8 cellular contexts compared by ENCODE assay signal in genomic region chr10:98446656-98447221, GRCh38. TPM values are rescaled to one million over a fixed set of nuclear protein-coding genes. Genes with fewer than 3 reads are reported as not detected.
A peak's percentile ranks its signal among the peaks of the same experiment; 100 is the strongest.
DNase-seq lines count a peak whose midpoint lies in the region; ATAC-seq and TF ChIP-seq lines count a peak whose summit lies in the region.

TSS of gene HPS1 (minus strand) at chr10:98446935. CDS start at chr10:98443240, 3,695 bp downstream.

- ATAC-seq in GM21528 (IDR thresholded peaks at IDR 0.05; ENCODE audit: low FRiP score, unreplicated experiment) (peak; percentile 91), IMR-90 (ENCODE audit: low read depth) (peak; percentile 95)

- H3K4ac ChIP-seq in IMR-90 (ENCODE audit: low read depth, low read length): peak within 1 kb of the TSS; percentile 83

- POLR2A ChIA-PET in IMR-90 (lab: Charles Lee; ENCODE audit: unreplicated experiment): no interaction called here

- H3K56ac ChIP-seq in IMR-90 (ENCODE audit: extremely low read depth, insufficient read depth, low read length): peak within 1 kb of the TSS; percentile 76

- H2BK5ac ChIP-seq in IMR-90 (ENCODE audit: low read depth, low read length, poor library complexity, severe bottlenecking): peak within 1 kb of the TSS; percentile 64

- H3K9me3 ChIP-seq in IMR-90 (ENCODE audit: control insufficient read depth, insufficient read depth, low read length): no peaks in the 10 kb centered on the region
- no peaks in the 10 kb centered on the region for H3K9me3 ChIP-seq in adrenal gland (replicated peaks in 1 of 3)
- no peaks in the 10 kb centered on the region for H3K9me3 ChIP-seq in left ventricle myocardium inferior (replicated peaks)

- H2AK9ac ChIP-seq in IMR-90 (replicated peaks; ENCODE audit: low read depth, low read length, poor library complexity): peak within 1 kb of the TSS; percentile 96

- DNase-seq in Daoy (ENCODE audit: low read depth) (peak; percentile 78), IMR-90 (peak; percentile 58), T follicular helper cell (ENCODE audit: low read depth) (peak; percentile 59), adrenal gland (peak; percentile 73 to 85 (median 82)), left ventricle myocardium inferior (peak; percentile 85), pulmonary artery endothelial cell (ENCODE audit: low read depth, low spot score) (no peak)

- peak within 1 kb of the TSS; percentile 92 for H3K9ac ChIP-seq in IMR-90 (ENCODE audit: low read depth, low read length)

- TF ChIP-seq RAD21 in IMR-90 (IDR thresholded peaks at IDR 0.05; ENCODE audit: low read length): no peak

- peak within 1 kb of the TSS; percentile 73 for H3K4me3 ChIP-seq in IMR-90 (ENCODE audit: insufficient read depth, low read depth, low read length)
- H3K4me3 ChIP-seq in adrenal gland: peak within 1 kb of the TSS; percentile 54 to 89 (median 80)
- H3K4me3 ChIP-seq in left ventricle myocardium inferior: peak within 1 kb of the TSS; percentile 81
- H3K4me3 ChIP-seq in urinary bladder (ENCODE audit: low read depth, low read length): peak within 1 kb of the TSS; percentile 80

- peak within 1 kb of the TSS; percentile 98 for H4K5ac ChIP-seq in IMR-90 (ENCODE audit: low read depth, low read length)

- peak within 1 kb of the TSS; percentile 96 for H4K91ac ChIP-seq in IMR-90 (ENCODE audit: insufficient read depth, low read depth, low read length)

- H3K9me1 ChIP-seq in IMR-90 (ENCODE audit: insufficient read depth, low read length): peaks cover 15% of the 10 kb centered on the region

- peaks cover 26 to 35% of the 10 kb centered on the region in 2 experiments for H3K79me1 ChIP-seq in IMR-90 (ENCODE audit: low read depth in 1 of 2, low read length in 2 of 2)

- intact Hi-C loops in IMR-90 (cut with micrococcal nuclease) (no loop called here), adrenal gland (cut with DNase I) (no loop called here), left ventricle myocardium inferior (cut with micrococcal nuclease) (no loop called here)

- in situ Hi-C loops in IMR-90 (cut with MboI; ENCODE audit: low sequenced_read_pairs): no loop called here

- peaks cover 21% of the 10 kb centered on the region for H3K36me3 ChIP-seq in IMR-90 (ENCODE audit: control insufficient read depth, insufficient read depth, low read length)
- H3K36me3 ChIP-seq in adrenal gland (replicated peaks in 1 of 2): peaks cover 0 to 30% of the 10 kb centered on the region in 2 donors
- H3K36me3 ChIP-seq in left ventricle myocardium inferior: peaks cover 23% of the 10 kb centered on the region
- H3K36me3 ChIP-seq in urinary bladder (ENCODE audit: insufficient read depth): peaks cover 2% of the 10 kb centered on the region

- peak within 1 kb of the TSS; percentile 99 to 100 for H4K8ac ChIP-seq in IMR-90 (ENCODE audit: low read depth in 2 of 2, low read length in 2 of 2)

- peak within 1 kb of the TSS; percentile 92 for H3K14ac ChIP-seq in IMR-90 (replicated peaks; ENCODE audit: low read depth, low read length)

- peak within 1 kb of the TSS; percentile 74 for H3K23ac ChIP-seq in IMR-90 (ENCODE audit: low read depth, low read length)

- H2BK15ac ChIP-seq in IMR-90 (ENCODE audit: low read depth, low read length): peak within 1 kb of the TSS; percentile 90; the same call in 1 of the 3 replicates

- CTCF ChIA-PET in IMR-90 (lab: Yijun Ruan, JAX): no interaction called here

- H3K4me2 ChIP-seq in IMR-90 (ENCODE audit: low read depth, low read length): peak within 1 kb of the TSS; percentile 79

- no peaks in the 10 kb centered on the region for H3K27me3 ChIP-seq in IMR-90 (ENCODE audit: control insufficient read depth, insufficient read depth, low read length)
- H3K27me3 ChIP-seq in adrenal gland: no peaks in the 10 kb centered on the region
- no peaks in the 10 kb centered on the region for H3K27me3 ChIP-seq in left ventricle myocardium inferior (ENCODE audit: low read depth)

- dilution Hi-C loops in IMR-90 (cut with HindIII; ENCODE audit: low sequenced_read_pairs, unreplicated experiment): no loop called here

- peak within 1 kb of the TSS; percentile 59 for H2AK5ac ChIP-seq in IMR-90 (ENCODE audit: low read depth, low read length)

- 0% methylated on average over 32 of the region's 47 CpGs; no CpG with 5 or more reads in 1 of the 2 experiments for whole genome bisulfite sequencing in IMR-90 (ENCODE audit: extremely low coverage in 2 of 2, insufficient read length in 1 of 2), 2 experiments
- WGBS in adrenal gland, 4 donors: 2 to 4% (median 2%) methylated on average over 21 to 47 of the region's 47 CpGs; no CpG with 5 or more reads in 1 of the 4 donors
- 2% methylated on average over 47 of the region's 47 CpGs for WGBS in urinary bladder

- H2BK120ac ChIP-seq in IMR-90 (ENCODE audit: low read depth, low read length): peak within 1 kb of the TSS; percentile 85

- BruUV-seq in IMR-90 (replicated peaks; lab: Mats Ljungman, UMichigan): no TSS peak

- H3K18ac ChIP-seq in IMR-90 (ENCODE audit: low read depth, low read length): peak within 1 kb of the TSS; percentile 91

- H3K27ac ChIP-seq in IMR-90 (ENCODE audit: insufficient read depth, low read length): peak within 1 kb of the TSS; percentile 76
- peak within 1 kb of the TSS; percentile 84 to 96 (median 93) for H3K27ac ChIP-seq in adrenal gland
- peak within 1 kb of the TSS; percentile 87 for H3K27ac ChIP-seq in left ventricle myocardium inferior (replicated peaks)
- H3K27ac ChIP-seq in urinary bladder (ENCODE audit: low read depth): peak within 1 kb of the TSS; percentile 80

- TF ChIP-seq CTCF in IMR-90 (conservative IDR thresholded peaks at IDR 0.05; ENCODE audit: low read depth, low read length): no peak
- no peak for TF ChIP-seq CTCF in adrenal gland (IDR thresholded peaks at IDR 0.05)
- TF ChIP-seq CTCF in left ventricle myocardium inferior (IDR thresholded peaks at IDR 0.05; ENCODE audit: borderline replicate concordance): no peak

- peak within 1 kb of the TSS; percentile 98 for H2AFZ ChIP-seq in IMR-90 (replicated peaks; ENCODE audit: low read length, poor library complexity)

- H3K4me1 ChIP-seq in IMR-90 (ENCODE audit: control insufficient read depth, insufficient read depth, low read length) (peaks cover 3% of the 10 kb centered on the region; the same call in 1 of the 2 replicates), adrenal gland (replicated peaks in 1 of 2) (peaks cover 5 to 10% of the 10 kb centered on the region in 2 donors), left ventricle myocardium inferior (peaks cover 25% of the 10 kb centered on the region), urinary bladder (ENCODE audit: insufficient read depth) (no peaks in the 10 kb centered on the region)

- TF ChIP-seq POLR2A in IMR-90 (IDR thresholded peaks at IDR 0.05; ENCODE audit: low read depth, low read length) (peak; percentile 81), adrenal gland (IDR thresholded peaks at IDR 0.05) (peak; percentile 62 to 81)

- H2BK20ac ChIP-seq in IMR-90 (ENCODE audit: low read depth, low read length): peak within 1 kb of the TSS; percentile 31; the same call in 1 of the 2 replicates

- peaks cover 4% of the 10 kb centered on the region; the same call in 1 of the 2 replicates for H4K20me1 ChIP-seq in IMR-90 (ENCODE audit: insufficient read depth, low read length)

TF ChIP-seq in IMR-90, 13 proteins besides CTCF, POLR2A, EP300 and RAD21:
- TF ChIP-seq CHD1 (IDR thresholded peaks at IDR 0.05; ENCODE audit: low read depth, low read length) (no peak), FOS (IDR thresholded peaks at IDR 0.05; ENCODE audit: low read depth, low read length) (peak; percentile 89), MAZ (IDR thresholded peaks at IDR 0.05; ENCODE audit: borderline replicate concordance, low read depth, low read length) (peak; percentile 99), MAFK (IDR thresholded peaks at IDR 0.05; ENCODE audit: low read depth, low read length) (no peak), MXI1 (IDR thresholded peaks at IDR 0.05; ENCODE audit: borderline replicate concordance, low read depth, low read length) (peak; percentile 48; the same call in 1 of the 2 replicates), USF2 (IDR thresholded peaks at IDR 0.05; ENCODE audit: low read depth, low read length) (peak; percentile 99), SMC3 (IDR thresholded peaks at IDR 0.05; ENCODE audit: low read depth, low read length) (no peak), BHLHE40 (IDR thresholded peaks at IDR 0.05; ENCODE audit: low read depth, low read length) (peak; percentile 91), RFX5 (IDR thresholded peaks at IDR 0.05; ENCODE audit: low read depth, low read length) (no peak), CEBPB (IDR thresholded peaks at IDR 0.05; ENCODE audit: low read depth, low read length) (no peak), NFE2L2 (IDR thresholded peaks at IDR 0.05; ENCODE audit: low read depth, low read length) (no peak), RCOR1 (IDR thresholded peaks at IDR 0.05; ENCODE audit: insufficient replicate concordance, low read length) (peak; percentile 69), ELK1 (IDR thresholded peaks at IDR 0.05; ENCODE audit: borderline replicate concordance, low read depth, low read length) (no peak)

RNA-seq across cellular contexts. Expression of gene HPS1, which starts in this region (rescaled TPM):
- 6.3 and 7.6 TPM in 2 replicates for total RNA-seq in Daoy (2014; rRNA removed; shearing (Covaris generic))
- total RNA-seq in IMR-90 (2012; rRNA removed): 14.0 and 15.8 TPM in 2 replicates
- polyA plus RNA-seq in IMR-90 (2012; rRNA removed): 55.2 and 60.9 TPM in 2 replicates
- 48.7 and 61.4 TPM in 2 replicates for polyA plus RNA-seq in IMR-90 (2012; cell fraction: cytosol; rRNA removed)
- polyA plus RNA-seq in IMR-90 (2012; cell fraction: nucleus; rRNA removed; ENCODE audit: low replicate concordance): 100 and 167 TPM in 2 replicates
- 10 to 100 TPM; 48.1 to 95.6 (median 76.9) TPM for total RNA-seq in adrenal gland
- 10 to 100 TPM; 28.6 to 78.3 (median 50.8) TPM for polyA plus RNA-seq in adrenal gland
- 31.9 TPM for total RNA-seq in left ventricle myocardium inferior
- total RNA-seq in pulmonary artery endothelial cell: 27.1 and 28.8 TPM in 2 replicates
- 14.6 TPM for total RNA-seq in urinary bladder
- 54.6 TPM for polyA plus RNA-seq in urinary bladder
